In genomic region chr4:5051210-5051691, GRCh38 we compare ENCODE assay signal across 8 cellular contexts. TPM values are rescaled to one million over a fixed set of nuclear protein-coding genes. Genes with fewer than 3 reads are reported as not detected.
DNase-seq lines count a peak whose midpoint lies in the region; ATAC-seq, FAIRE-seq and TF ChIP-seq lines count a peak whose summit lies in the region.

TSS of gene STK32B (plus strand) at chr4:5051480.

- H3K4me3 Mint-ChIP-seq in stimulated activated naive CD8-positive, alpha-beta T cell treated with anti-CD3 and anti-CD28 coated beads, Interleukin-15, Interleukin-2, amounts not matched to agents 100 ng/mL and 50 ng/mL, for 24 hours: peak within 1 kb of the TSS; percentile 78

- H3K27ac Mint-ChIP-seq in stimulated activated naive CD8-positive, alpha-beta T cell treated with anti-CD3 and anti-CD28 coated beads, Interleukin-15, Interleukin-2, amounts not matched to agents 100 ng/mL and 50 ng/mL, for 24 hours: no peak within 1 kb of the TSS

- peaks cover 0 to 21% of the 10 kb centered on the region in 2 donors for H3K4me1 ChIP-seq in left lung

- no peak within 1 kb of the TSS; the same call in 1 of the 2 replicates for H3K4me3 ChIP-seq in GM12865 (ENCODE audit: low read depth, low read length)
- peak within 1 kb of the TSS; percentile 27 to 50 for H3K4me3 ChIP-seq in left lung

- ATAC-seq in left lung (peak; percentile 86), GM19463 (IDR thresholded peaks at IDR 0.05; ENCODE audit: unreplicated experiment) (no peak)

- intact Hi-C loops in left lung (cut with DNase I): no loop called here

- DNase-seq in AG08395 (ENCODE audit: low spot score) (peak; percentile 81), GM12865 (ENCODE audit: low read depth) (peak; percentile 20), RCC 7860 (ENCODE audit: low spot score) (peak; percentile 33), dermis microvascular lymphatic vessel endothelial cell (ENCODE audit: low read depth in 2 of 2) (peak; percentile 36 to 78), left lung (peak; percentile 71 to 88)
- no peak for DNase-seq in activated CD4-positive, CD25-positive, alpha-beta regulatory T cell treated with anti-CD3 and anti-CD28 coated beads, Interleukin-2, amount 50 U/mL, for 72 hours

- TF ChIP-seq CTCF in GM12865 (IDR thresholded peaks at IDR 0.05; ENCODE audit: insufficient read depth, low read depth, low read length, missing control alignments): no peak
- TF ChIP-seq CTCF in left lung (IDR thresholded peaks at IDR 0.05): no peak

- H3K4me1 Mint-ChIP-seq in stimulated activated naive CD8-positive, alpha-beta T cell treated with anti-CD3 and anti-CD28 coated beads, Interleukin-15, Interleukin-2, amounts not matched to agents 100 ng/mL and 50 ng/mL, for 24 hours (ENCODE audit: low read depth): peaks cover 11% of the 10 kb centered on the region

- H3K9me3 ChIP-seq in left lung: no peaks in the 10 kb centered on the region

- peaks cover 0 to 39% of the 10 kb centered on the region in 2 donors for H3K27me3 ChIP-seq in left lung

- no peaks in the 10 kb centered on the region for H3K36me3 ChIP-seq in left lung

- FAIRE-seq in RCC 7860 (lab: Jason Lieb, UNC): no peak

- peaks cover 49% of the 10 kb centered on the region for H3K27me3 Mint-ChIP-seq in stimulated activated naive CD8-positive, alpha-beta T cell treated with anti-CD3 and anti-CD28 coated beads, Interleukin-15, Interleukin-2, amounts not matched to agents 100 ng/mL and 50 ng/mL, for 24 hours

- no peak within 1 kb of the TSS for H3K27ac ChIP-seq in left lung

- H3K9me3 Mint-ChIP-seq in stimulated activated naive CD8-positive, alpha-beta T cell treated with anti-CD3 and anti-CD28 coated beads, Interleukin-15, Interleukin-2, amounts not matched to agents 100 ng/mL and 50 ng/mL, for 24 hours: no peaks in the 10 kb centered on the region

- no peaks in the 10 kb centered on the region for H3K36me3 Mint-ChIP-seq in stimulated activated naive CD8-positive, alpha-beta T cell treated with anti-CD3 and anti-CD28 coated beads, Interleukin-15, Interleukin-2, amounts not matched to agents 100 ng/mL and 50 ng/mL, for 24 hours (ENCODE audit: low read depth)

RNA-seq across cellular contexts. Expression of gene STK32B, which starts in this region (rescaled TPM):
- total RNA-seq in dermis microvascular lymphatic vessel endothelial cell (22.5 and 23.1 TPM in 2 replicates), left lung (1 to 10 TPM in 1 of 2 donors, under 1 TPM in 1; 0.90 to 1.9 TPM)
